ENCODE assay signal across 23 cellular contexts in genomic region chr5:79999722-80000121, GRCh38. TPM values are rescaled to one million over a fixed set of nuclear protein-coding genes. Genes with fewer than 3 reads are reported as not detected.
DNase-seq lines count a peak whose midpoint lies in the region; ATAC-seq, FAIRE-seq and TF ChIP-seq lines count a peak whose summit lies in the region.
"Had no signal": no experiment of that assay in that cellular context is flagged by ENCODE, and none has a peak within 500 bp of the region (broad histone marks: within the 10 kb centered on the region; RNA-seq: fewer than 3 reads in every experiment).

No MANE protein-coding gene starts in this region.

- peak overlapping the region; percentile 66 for H3K27ac Mint-ChIP-seq in activated naive CD8-positive, alpha-beta T cell treated with anti-CD3 and anti-CD28 coated beads, Interleukin-2, amount 50 U/mL, for 24 hours
- no peak overlapping the region for H3K27ac Mint-ChIP-seq in activated naive CD8-positive, alpha-beta T cell treated with anti-CD3 and anti-CD28 coated beads for 36 hours
- H3K27ac Mint-ChIP-seq: B cell; CD4-positive, alpha-beta T cell; CD8-positive, alpha-beta T cell had no signal

- H3K4me3 ChIP-seq in A549, result no peak overlapping the region
- H3K4me3 ChIP-seq: BLaER1 treated with 17β-estradiol and CSF1 and Interleukin-3, amounts not matched to agents 10 nM and 100 nM had no signal

- H3K9me3 Mint-ChIP-seq in activated naive CD8-positive, alpha-beta T cell treated with anti-CD3 and anti-CD28 coated beads, Interleukin-2, amount 50 U/mL, for 24 hours, result no peaks in the 10 kb centered on the region
- H3K9me3 Mint-ChIP-seq in activated naive CD8-positive, alpha-beta T cell treated with anti-CD3 and anti-CD28 coated beads for 36 hours, result no peaks in the 10 kb centered on the region
- H3K9me3 Mint-ChIP-seq: CD4-positive, alpha-beta T cell; CD8-positive, alpha-beta T cell had no signal

- peaks cover 20% of the 10 kb centered on the region for H3K4me1 Mint-ChIP-seq in activated naive CD8-positive, alpha-beta T cell treated with anti-CD3 and anti-CD28 coated beads, Interleukin-2, amount 50 U/mL, for 24 hours
- peaks cover 9% of the 10 kb centered on the region for H3K4me1 Mint-ChIP-seq in activated naive CD8-positive, alpha-beta T cell treated with anti-CD3 and anti-CD28 coated beads for 36 hours
- H3K4me1 Mint-ChIP-seq: B cell had no signal

- FAIRE-seq in A549 (lab: Jason Lieb, UNC), result peak; percentile 36
- FAIRE-seq in GM12892 (lab: Jason Lieb, UNC), result peak; percentile 24
- FAIRE-seq: A204.1, D721Med, G401.6, GM12891, GM18507, GM19239 had no signal

- no peak overlapping the region for H3K4me2 ChIP-seq in A549
- H3K4me2 ChIP-seq: BLaER1 treated with 17β-estradiol and CSF1 and Interleukin-3, amounts not matched to agents 10 nM and 100 nM had no signal

- H3K36me3 Mint-ChIP-seq in activated naive CD8-positive, alpha-beta T cell treated with anti-CD3 and anti-CD28 coated beads, Interleukin-2, amount 50 U/mL, for 24 hours (ENCODE audit: low read depth), result peaks cover 16% of the 10 kb centered on the region
- H3K36me3 Mint-ChIP-seq in activated naive CD8-positive, alpha-beta T cell treated with anti-CD3 and anti-CD28 coated beads for 36 hours, result peaks cover 10% of the 10 kb centered on the region

- H3K4me3 Mint-ChIP-seq in activated naive CD8-positive, alpha-beta T cell treated with anti-CD3 and anti-CD28 coated beads, Interleukin-2, amount 50 U/mL, for 24 hours, result peak overlapping the region; percentile 19
- no peak overlapping the region for H3K4me3 Mint-ChIP-seq in activated naive CD8-positive, alpha-beta T cell treated with anti-CD3 and anti-CD28 coated beads for 36 hours
- H3K4me3 Mint-ChIP-seq: B cell; CD4-positive, alpha-beta T cell; CD8-positive, alpha-beta T cell had no signal

- no peak for TF ChIP-seq EP300 in A549 (IDR thresholded peaks at IDR 0.05)

- no peak for DNase-seq in activated naive CD8-positive, alpha-beta T cell treated with anti-CD3 and anti-CD28 coated beads, Interleukin-2, amount 50 U/mL, for 24 hours
- DNase-seq in activated naive CD8-positive, alpha-beta T cell treated with anti-CD3 and anti-CD28 coated beads for 36 hours, result no peak
- DNase-seq in A549 (ENCODE audit: low read depth in 1 of 2, low spot score in 1 of 2) (no peak), GM12892 (ENCODE audit: insufficient read length) (no peak), KBM-7 (no peak)
- DNase-seq: 8988T; AML-193; Caco-2; Calu3; CD4-positive, alpha-beta T cell; CD8-positive, alpha-beta T cell; DMS79 treated with DMSO at 0.1 percent for 48 hours; GF-D8 had no signal

- no peak for TF ChIP-seq RAD21 in A549 (conservative IDR thresholded peaks at IDR 0.05 in 1 of 2, IDR thresholded peaks at IDR 0.05 in 1 of 2)

- CTCF ChIA-PET in A549 (lab: Yijun Ruan, JAX), result interaction anchor here (1.6 kb wide), 1 partner anchor 14 kb away, joined by 3 read pairs; no protein-coding TSS in a partner anchor

- 83% methylated on average over 1 of the region's 1 CpG for WGBS in A549 (ENCODE audit: missing lambda C conversion rate)

- in situ Hi-C loops in KBM-7 (cut with MboI; ENCODE audit: low pct_unique_long_range_greater_than_20kb, low sequenced_read_pairs), result no loop called here

- H3K4me1 ChIP-seq in A549, result no peaks in the 10 kb centered on the region
- H3K4me1 ChIP-seq: BLaER1 treated with 17β-estradiol and CSF1 and Interleukin-3, amounts not matched to agents 10 nM and 100 nM; Caco-2 had no signal

- no peak overlapping the region for H3K27ac ChIP-seq in A549
- H3K27ac ChIP-seq: BLaER1 treated with 17β-estradiol and CSF1 and Interleukin-3, amounts not matched to agents 10 nM and 100 nM; C4-2B had no signal

- TF ChIP-seq POLR2A in A549 (IDR thresholded peaks at IDR 0.05; ENCODE audit: low read length) (no peak), GM12892 (IDR thresholded peaks at IDR 0.05; ENCODE audit: low read depth, low read length) (no peak)

- peaks cover 3% of the 10 kb centered on the region for H3K27me3 Mint-ChIP-seq in activated naive CD8-positive, alpha-beta T cell treated with anti-CD3 and anti-CD28 coated beads, Interleukin-2, amount 50 U/mL, for 24 hours
- no peaks in the 10 kb centered on the region for H3K27me3 Mint-ChIP-seq in activated naive CD8-positive, alpha-beta T cell treated with anti-CD3 and anti-CD28 coated beads for 36 hours

- POLR2A ChIA-PET in A549 (lab: Yijun Ruan, JAX), result no interaction called here

- no peak for TF ChIP-seq CTCF in A549 (IDR thresholded peaks at IDR 0.05)

- ATAC-seq in activated naive CD8-positive, alpha-beta T cell treated with anti-CD3 and anti-CD28 coated beads, Interleukin-2, amount 50 U/mL, for 24 hours, result peak; percentile 86
- ATAC-seq in A549, result no peak
- no peak for ATAC-seq in GM18868 (IDR thresholded peaks at IDR 0.05; ENCODE audit: unreplicated experiment)
- ATAC-seq: CD8-positive, alpha-beta T cell had no signal

- H3K9me3 ChIP-seq in A549, result no peaks in the 10 kb centered on the region
- H3K9me3 ChIP-seq: BLaER1 treated with 17β-estradiol and CSF1 and Interleukin-3, amounts not matched to agents 10 nM and 100 nM; Caco-2 had no signal

TF ChIP-seq in A549, 52 proteins besides CTCF, POLR2A, EP300 and RAD21:
- TF ChIP-seq GATA3 (IDR thresholded peaks at IDR 0.05; ENCODE audit: borderline replicate concordance) (no peak), BHLHE40 (IDR thresholded peaks at IDR 0.05; ENCODE audit: low read depth, low read length) (no peak), RCOR1 (IDR thresholded peaks at IDR 0.05; ENCODE audit: low read depth, low read length) (no peak), EHF (CRISPR knock-in tag; IDR thresholded peaks at IDR 0.05) (no peak), HDAC2 (IDR thresholded peaks at IDR 0.05) (no peak)
- TF ChIP-seq, protein P1, sequence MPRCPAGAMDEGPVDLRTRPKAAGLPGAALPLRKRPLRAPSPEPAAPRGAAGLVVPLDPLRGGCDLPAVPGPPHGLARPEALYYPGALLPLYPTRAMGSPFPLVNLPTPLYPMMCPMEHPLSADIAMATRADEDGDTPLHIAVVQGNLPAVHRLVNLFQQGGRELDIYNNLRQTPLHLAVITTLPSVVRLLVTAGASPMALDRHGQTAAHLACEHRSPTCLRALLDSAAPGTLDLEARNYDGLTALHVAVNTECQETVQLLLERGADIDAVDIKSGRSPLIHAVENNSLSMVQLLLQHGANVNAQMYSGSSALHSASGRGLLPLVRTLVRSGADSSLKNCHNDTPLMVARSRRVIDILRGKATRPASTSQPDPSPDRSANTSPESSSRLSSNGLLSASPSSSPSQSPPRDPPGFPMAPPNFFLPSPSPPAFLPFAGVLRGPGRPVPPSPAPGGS (IDR thresholded peaks at IDR 0.05), result no peak

RNA-seq across cellular contexts. Expression of gene MTX3, which starts 8.7 kb away (rescaled TPM):
- 10 to 100 TPM; 15.6 to 16.2 TPM for total RNA-seq in activated naive CD8-positive, alpha-beta T cell treated with anti-CD3 and anti-CD28 coated beads for 36 hours
- polyA plus RNA-seq in A549 (2011; rRNA removed) (15.8 and 19.1 TPM in 2 replicates), A549 (2017; fragmentation: RNase III; extraction: RNeasy Plus Mini Kit Qiagen cat#74134 plus additional on column Dnase treatment) (7.4 to 8.1 TPM (median 8.0 TPM) in 3 replicates)
- 3.2 and 3.8 TPM in 2 replicates for polyA plus RNA-seq in A549 (2012; cell fraction: cytosol; rRNA removed)
- polyA plus RNA-seq in A549 (2012; cell fraction: nucleus; rRNA removed), result 2.8 and 5.6 TPM in 2 replicates
- 9.1 and 11.2 TPM in 2 replicates for polyA minus RNA-seq in A549 (2011; rRNA and poly(A)+ RNA removed)
- polyA plus RNA-seq in GM12892 (2012; ENCODE audit: missing spikeins), result 8.1 TPM

RNA-seq across cellular contexts. Expression of gene THBS4, which starts 35.4 kb away (rescaled TPM):
- under 1 TPM; 0.41 to 0.76 TPM for total RNA-seq in activated naive CD8-positive, alpha-beta T cell treated with anti-CD3 and anti-CD28 coated beads for 36 hours
- polyA plus RNA-seq in A549 (2011; rRNA removed) (0.28 and 0.30 TPM in 2 replicates), A549 (2017; fragmentation: RNase III; extraction: RNeasy Plus Mini Kit Qiagen cat#74134 plus additional on column Dnase treatment) (0.16 to 0.54 TPM (median 0.41 TPM) in 3 replicates)
- 0.05 and 0.09 TPM in 2 replicates for polyA plus RNA-seq in A549 (2012; cell fraction: cytosol; rRNA removed)
- polyA plus RNA-seq in A549 (2012; cell fraction: nucleus; rRNA removed), result 0.09 and 0.12 TPM in 2 replicates
- 0.34 TPM in 1 of 2 replicates, not detected in the other for polyA minus RNA-seq in A549 (2011; rRNA and poly(A)+ RNA removed)
- polyA plus RNA-seq in GM12892 (2012; ENCODE audit: missing spikeins), result 0.81 TPM
- total RNA-seq: Caco-2; CD8-positive, alpha-beta T cell had no signal
